In the genomic region with DNA sequence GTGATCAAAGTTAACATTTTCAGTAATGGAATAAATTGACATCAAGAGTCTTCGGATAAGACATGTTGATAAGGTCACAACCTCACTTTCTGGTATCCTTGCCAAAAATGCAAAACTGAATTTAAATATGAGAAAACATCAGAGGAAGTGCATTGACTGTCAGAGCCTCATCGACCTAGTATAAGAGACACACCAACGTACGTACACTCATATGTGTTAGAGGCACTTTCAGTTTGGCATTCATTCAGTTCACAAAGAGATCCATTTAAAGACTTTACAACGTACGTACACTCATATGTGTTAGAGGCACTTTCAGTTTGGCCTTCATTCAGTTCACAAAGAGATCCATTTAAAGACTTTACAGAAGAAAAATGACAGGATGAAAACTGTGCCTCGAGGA, we compare ENCODE assay signal across 10 cellular contexts.
DNase-seq lines count a peak whose midpoint lies in the region; ATAC-seq, FAIRE-seq and TF ChIP-seq lines count a peak whose summit lies in the region.
"Had no signal": no experiment of that assay in that cellular context is flagged by ENCODE, and none has a peak within 500 bp of the region (broad histone marks: within the 10 kb centered on the region; RNA-seq: fewer than 3 reads in every experiment).

No MANE protein-coding gene starts in this region.

- CTCF ChIA-PET in activated CD4-positive, alpha-beta T cell treated with anti-CD3 and anti-CD28 coated beads for 36 hours (lab: Charles Lee), result interaction anchor here (1.8 kb wide), 1 partner anchor 9 kb away, joined by 6 read pairs; no protein-coding TSS in a partner anchor

- H3K9me3 Mint-ChIP-seq in activated CD4-positive, alpha-beta T cell treated with anti-CD3 and anti-CD28 coated beads for 36 hours (ENCODE audit: low read depth), result peaks cover 6% of the 10 kb centered on the region

- H3K36me3 Mint-ChIP-seq in activated CD4-positive, alpha-beta T cell treated with anti-CD3 and anti-CD28 coated beads for 36 hours (ENCODE audit: low read depth), result peaks cover 41% of the 10 kb centered on the region

- H3K27me3 Mint-ChIP-seq in activated CD4-positive, alpha-beta T cell treated with anti-CD3 and anti-CD28 coated beads for 36 hours, result no peaks in the 10 kb centered on the region

- H3K27ac ChIP-seq in small intestine (ENCODE audit: low read depth in 1 of 2, low read length in 1 of 2), result peak overlapping the region; percentile 32 to 64
- H3K27ac ChIP-seq: VCaP had no signal

- 14 to 47% (median 22%) methylated on average over 7 of the region's 7 CpGs for WGBS in small intestine, 3 donors

- H3K4me3 ChIP-seq in small intestine (ENCODE audit: low read depth in 1 of 2, low read length in 2 of 2), result peak overlapping the region in 1 of 2 donors; percentile 30

- H3K36me3 ChIP-seq in small intestine (ENCODE audit: control insufficient read depth in 2 of 2, insufficient read depth in 2 of 2, low read length in 2 of 2), result no peaks in the 10 kb centered on the region

- peaks cover 59% of the 10 kb centered on the region for H3K4me1 Mint-ChIP-seq in activated CD4-positive, alpha-beta T cell treated with anti-CD3 and anti-CD28 coated beads for 36 hours

- no peak for DNase-seq in activated CD4-positive, alpha-beta T cell treated with anti-CD3 and anti-CD28 coated beads for 36 hours
- no peak for DNase-seq in activated CD4-positive, alpha-beta T cell treated with anti-CD3 and anti-CD28 coated beads for 4 hours
- peak; percentile 68 for DNase-seq in NCI-H2029 treated with DMSO at 0.1 percent for 48 hours (lab: John Stamatoyannopoulos, UW)
- DNase-seq in central memory CD4-positive, alpha-beta T cell, result peak; percentile 70
- peak; percentile 69 for DNase-seq in small intestine
- DNase-seq in GM20000 (ENCODE audit: low spot score), result no peak
- no peak for DNase-seq in cerebellar nuclear complex (lab: John Stamatoyannopoulos, UW)
- DNase-seq: NCI-H1930 had no signal

- FAIRE-seq in small intestine (lab: Jason Lieb, UNC), result no peak

- H3K4me1 ChIP-seq in small intestine (ENCODE audit: control insufficient read depth in 2 of 2, insufficient read depth in 1 of 2, low read depth in 1 of 2, low read length in 1 of 2), result peaks cover 0 to 2% of the 10 kb centered on the region in 2 donors

- TF ChIP-seq CTCF in GM20000 (IDR thresholded peaks at IDR 0.05; ENCODE audit: extremely low read depth, missing control alignments), result no peak

- H3K9me3 ChIP-seq in small intestine (ENCODE audit: control insufficient read depth, low read depth), result no peaks in the 10 kb centered on the region

- H3K27me3 ChIP-seq in small intestine (ENCODE audit: control insufficient read depth in 2 of 2, insufficient read depth in 2 of 2, low read length in 2 of 2), result no peaks in the 10 kb centered on the region

- POLR2A ChIA-PET in activated CD4-positive, alpha-beta T cell treated with anti-CD3 and anti-CD28 coated beads for 36 hours (lab: Charles Lee), result interaction anchor here (2.2 kb wide), 1 partner anchor 149 kb away, joined by 13 read pairs; no protein-coding TSS in a partner anchor

- intact Hi-C loops in activated CD4-positive, alpha-beta T cell treated with anti-CD3 and anti-CD28 coated beads for 36 hours (cut with DNase I, micrococcal nuclease), result loop anchor here (1.0 to 10.0 kb wide), 18 partner anchors 8 to 947 kb away; a partner anchor contains a TSS

- peak; percentile 85 for ATAC-seq in activated CD4-positive, alpha-beta T cell treated with anti-CD3 and anti-CD28 coated beads for 36 hours
- no peak for ATAC-seq in HG03108 (IDR thresholded peaks at IDR 0.05; ENCODE audit: unreplicated experiment)

- H3K27ac Mint-ChIP-seq in activated CD4-positive, alpha-beta T cell treated with anti-CD3 and anti-CD28 coated beads for 36 hours, result peak overlapping the region; percentile 95

- H3K4me3 Mint-ChIP-seq in activated CD4-positive, alpha-beta T cell treated with anti-CD3 and anti-CD28 coated beads for 36 hours, result peak overlapping the region; percentile 88

Comparison
In these comparisons a context has a peak if more than half of its experiments do, and no peak if none do; other contexts are left out.
1. DNase-seq: peak in NCI-H2029 treated with DMSO at 0.1 percent for 48 hours (single experiment), central memory CD4-positive, alpha-beta T cell (single experiment) and small intestine (single experiment); none in activated CD4-positive, alpha-beta T cell treated with anti-CD3 and anti-CD28 coated beads for 36 hours (single experiment), activated CD4-positive, alpha-beta T cell treated with anti-CD3 and anti-CD28 coated beads for 4 hours (0 of 2), GM20000 (single experiment) and cerebellar nuclear complex (0 of 2).